In the genomic region with DNA sequence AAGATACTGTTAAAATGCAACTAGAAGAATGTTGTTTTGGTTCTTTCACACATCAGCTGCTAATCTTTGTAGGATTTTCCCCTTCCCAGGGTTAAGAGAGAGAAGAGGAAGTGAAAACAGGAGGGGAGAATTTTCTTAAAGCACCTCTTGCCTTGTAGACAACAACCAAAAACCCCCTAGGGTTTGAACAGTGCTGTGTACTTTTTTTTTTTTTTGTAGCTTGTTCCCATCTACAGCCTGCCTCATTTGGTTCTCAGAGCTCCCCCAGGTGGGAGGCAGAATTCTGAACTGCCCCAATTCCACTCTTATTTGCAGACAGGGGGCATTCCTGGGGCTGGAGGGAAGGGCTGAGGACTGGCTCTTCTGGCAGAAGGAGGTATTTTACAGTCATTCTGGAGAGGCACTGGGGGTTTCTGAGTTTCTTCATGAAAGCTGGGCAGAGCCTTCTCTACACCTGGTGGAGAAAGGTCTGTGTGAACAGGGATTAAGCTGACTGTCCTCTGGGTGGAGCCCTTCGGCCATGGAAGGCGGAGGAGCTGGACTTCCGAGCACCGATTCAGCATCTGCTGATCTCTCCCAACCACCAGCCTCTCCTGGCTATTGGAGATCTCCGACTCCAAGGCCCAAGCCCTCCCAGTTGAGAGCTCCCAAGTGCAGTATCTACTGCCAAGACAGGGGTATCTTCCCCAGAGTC, we compare ENCODE assay signal across 1 cellular context.
TF ChIP-seq lines count a peak whose summit lies in the region.

No MANE protein-coding gene starts in this region.

TF ChIP-seq in K562, 482 proteins besides CTCF, POLR2A, EP300 and RAD21:
- TF ChIP-seq STAG1 (CRISPR knock-in tag; IDR thresholded peaks at IDR 0.05; ENCODE audit: borderline replicate concordance): peak; percentile 62; the same call in 1 of the 2 replicates
- no peak for TF ChIP-seq JUNB (CRISPR knock-in tag; conservative IDR thresholded peaks at IDR 0.05)
- TF ChIP-seq SPI1 (IDR thresholded peaks at IDR 0.05; ENCODE audit: borderline replicate concordance, low read depth, low read length): 0 out of 2 replicates have a peak, but pooled peaks have one; percentile 19
- TF ChIP-seq YY1 (IDR thresholded peaks at IDR 0.05; ENCODE audit: borderline replicate concordance in 1 of 3, control insufficient read depth in 1 of 3, extremely low read depth in 1 of 3, insufficient read depth in 3 of 3, insufficient read length in 1 of 3, insufficient replicate concordance in 2 of 3, low read depth in 1 of 3, low read length in 2 of 3): peak in 2 of 3 experiments; percentile 19 to 20
- TF ChIP-seq CREM (IDR thresholded peaks at IDR 0.05; ENCODE audit: low read depth): 0 out of 2 replicates have a peak, but pooled peaks have one; percentile 6
- no peak for TF ChIP-seq PHTF2 (CRISPR knock-in tag; IDR thresholded peaks at IDR 0.05)
- TF ChIP-seq ZBTB17 (CRISPR knock-in tag; IDR thresholded peaks at IDR 0.05): 0 out of 2 replicates have a peak, but pooled peaks have one; percentile 61
- TF ChIP-seq TOE1 (IDR thresholded peaks at IDR 0.05; ENCODE audit: borderline replicate concordance): no peak
- TF ChIP-seq TOE1 (CRISPR knock-in tag; IDR thresholded peaks at IDR 0.05; ENCODE audit: borderline replicate concordance, low read depth): no peak
- TF ChIP-seq SMC3 (conservative IDR thresholded peaks at IDR 0.05; ENCODE audit: insufficient read depth, low read depth, low read length): peak; percentile 67
- peak; percentile 49; the same call in 1 of the 2 replicates for TF ChIP-seq ZNF384 (IDR thresholded peaks at IDR 0.05; ENCODE audit: low read depth, low read length)
